In the genomic region with DNA sequence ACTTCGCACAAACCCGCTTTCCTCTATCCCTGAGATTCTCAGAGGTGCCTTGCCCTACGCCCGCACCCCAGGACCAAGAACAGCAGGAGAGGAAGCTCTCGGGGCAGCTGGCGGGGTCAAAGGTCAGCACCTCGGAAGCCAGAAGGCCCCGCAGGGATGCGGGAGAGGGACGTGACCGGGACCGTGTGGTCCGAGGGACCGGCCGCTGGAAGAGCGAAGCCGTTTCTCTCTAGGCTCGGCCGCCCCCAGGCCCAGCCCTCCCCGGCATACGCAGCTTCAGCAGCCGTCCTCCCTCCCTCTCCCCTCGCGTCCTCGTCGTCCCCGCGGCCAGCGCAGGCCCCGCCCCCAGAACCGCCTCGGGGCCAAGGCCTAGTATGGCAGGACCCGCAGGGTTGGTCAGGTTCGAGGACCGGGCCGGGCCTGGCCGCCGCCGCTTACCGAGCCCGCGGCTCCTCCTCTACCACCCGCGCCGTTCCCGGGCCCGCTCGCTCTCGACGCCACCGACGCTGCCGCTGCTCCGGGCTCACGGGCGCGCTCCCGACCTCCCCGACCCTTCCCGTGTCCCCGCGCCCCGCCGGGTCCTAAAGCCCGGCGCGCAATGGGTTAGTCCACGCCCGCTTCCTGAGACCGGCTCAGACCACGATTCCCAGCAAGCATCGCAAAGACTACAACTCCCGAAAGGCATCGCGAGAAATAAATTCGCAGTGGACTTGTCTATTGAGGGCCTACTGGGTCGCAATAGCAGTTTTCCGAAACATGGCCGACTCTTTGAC, we compare ENCODE assay signal across 1 cellular context.
TF ChIP-seq lines count a peak whose summit lies in the region.

A gene with protein sequence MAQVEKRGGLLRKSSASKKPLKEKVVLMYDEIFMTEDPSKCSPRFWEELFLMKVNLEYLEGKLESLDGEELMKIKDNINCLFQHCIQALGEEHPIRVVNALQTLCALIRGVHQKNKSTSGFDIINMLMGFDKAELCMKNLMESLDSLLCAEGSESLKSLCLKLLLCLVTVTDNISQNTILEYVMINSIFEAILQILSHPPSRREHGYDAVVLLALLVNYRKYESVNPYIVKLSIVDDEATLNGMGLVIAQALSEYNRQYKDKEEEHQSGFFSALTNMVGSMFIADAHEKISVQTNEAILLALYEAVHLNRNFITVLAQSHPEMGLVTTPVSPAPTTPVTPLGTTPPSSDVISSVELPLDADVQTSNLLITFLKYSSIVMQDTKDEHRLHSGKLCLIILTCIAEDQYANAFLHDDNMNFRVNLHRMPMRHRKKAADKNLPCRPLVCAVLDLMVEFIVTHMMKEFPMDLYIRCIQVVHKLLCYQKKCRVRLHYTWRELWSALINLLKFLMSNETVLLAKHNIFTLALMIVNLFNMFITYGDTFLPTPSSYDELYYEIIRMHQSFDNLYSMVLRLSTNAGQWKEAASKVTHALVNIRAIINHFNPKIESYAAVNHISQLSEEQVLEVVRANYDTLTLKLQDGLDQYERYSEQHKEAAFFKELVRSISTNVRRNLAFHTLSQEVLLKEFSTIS (minus strand): TSS at position 527 of the 773 bp plus-strand sequence. CDS start 16,059 bp downstream, outside the sequence.

TF ChIP-seq in HepG2, 621 proteins besides CTCF, POLR2A, EP300 and RAD21 (continued from another document and continues in another):
- TF ChIP-seq, protein P1, sequence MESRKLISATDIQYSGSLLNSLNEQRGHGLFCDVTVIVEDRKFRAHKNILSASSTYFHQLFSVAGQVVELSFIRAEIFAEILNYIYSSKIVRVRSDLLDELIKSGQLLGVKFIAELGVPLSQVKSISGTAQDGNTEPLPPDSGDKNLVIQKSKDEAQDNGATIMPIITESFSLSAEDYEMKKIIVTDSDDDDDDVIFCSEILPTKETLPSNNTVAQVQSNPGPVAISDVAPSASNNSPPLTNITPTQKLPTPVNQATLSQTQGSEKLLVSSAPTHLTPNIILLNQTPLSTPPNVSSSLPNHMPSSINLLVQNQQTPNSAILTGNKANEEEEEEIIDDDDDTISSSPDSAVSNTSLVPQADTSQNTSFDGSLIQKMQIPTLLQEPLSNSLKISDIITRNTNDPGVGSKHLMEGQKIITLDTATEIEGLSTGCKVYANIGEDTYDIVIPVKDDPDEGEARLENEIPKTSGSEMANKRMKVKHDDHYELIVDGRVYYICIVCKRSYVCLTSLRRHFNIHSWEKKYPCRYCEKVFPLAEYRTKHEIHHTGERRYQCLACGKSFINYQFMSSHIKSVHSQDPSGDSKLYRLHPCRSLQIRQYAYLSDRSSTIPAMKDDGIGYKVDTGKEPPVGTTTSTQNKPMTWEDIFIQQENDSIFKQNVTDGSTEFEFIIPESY (CRISPR knock-in tag; IDR thresholded peaks at IDR 0.05): peak; percentile 39; the same call in 1 of the 2 replicates
- TF ChIP-seq SKI (IDR thresholded peaks at IDR 0.05; ENCODE audit: partially characterized antibody): peak; percentile 58
- no peak; the same call in 1 of the 2 replicates for TF ChIP-seq TSC22D2 (CRISPR knock-in tag; IDR thresholded peaks at IDR 0.05; ENCODE audit: borderline replicate concordance)
- no peak for TF ChIP-seq ZNF296 (CRISPR knock-in tag; conservative IDR thresholded peaks at IDR 0.05)
- TF ChIP-seq, protein P2, sequence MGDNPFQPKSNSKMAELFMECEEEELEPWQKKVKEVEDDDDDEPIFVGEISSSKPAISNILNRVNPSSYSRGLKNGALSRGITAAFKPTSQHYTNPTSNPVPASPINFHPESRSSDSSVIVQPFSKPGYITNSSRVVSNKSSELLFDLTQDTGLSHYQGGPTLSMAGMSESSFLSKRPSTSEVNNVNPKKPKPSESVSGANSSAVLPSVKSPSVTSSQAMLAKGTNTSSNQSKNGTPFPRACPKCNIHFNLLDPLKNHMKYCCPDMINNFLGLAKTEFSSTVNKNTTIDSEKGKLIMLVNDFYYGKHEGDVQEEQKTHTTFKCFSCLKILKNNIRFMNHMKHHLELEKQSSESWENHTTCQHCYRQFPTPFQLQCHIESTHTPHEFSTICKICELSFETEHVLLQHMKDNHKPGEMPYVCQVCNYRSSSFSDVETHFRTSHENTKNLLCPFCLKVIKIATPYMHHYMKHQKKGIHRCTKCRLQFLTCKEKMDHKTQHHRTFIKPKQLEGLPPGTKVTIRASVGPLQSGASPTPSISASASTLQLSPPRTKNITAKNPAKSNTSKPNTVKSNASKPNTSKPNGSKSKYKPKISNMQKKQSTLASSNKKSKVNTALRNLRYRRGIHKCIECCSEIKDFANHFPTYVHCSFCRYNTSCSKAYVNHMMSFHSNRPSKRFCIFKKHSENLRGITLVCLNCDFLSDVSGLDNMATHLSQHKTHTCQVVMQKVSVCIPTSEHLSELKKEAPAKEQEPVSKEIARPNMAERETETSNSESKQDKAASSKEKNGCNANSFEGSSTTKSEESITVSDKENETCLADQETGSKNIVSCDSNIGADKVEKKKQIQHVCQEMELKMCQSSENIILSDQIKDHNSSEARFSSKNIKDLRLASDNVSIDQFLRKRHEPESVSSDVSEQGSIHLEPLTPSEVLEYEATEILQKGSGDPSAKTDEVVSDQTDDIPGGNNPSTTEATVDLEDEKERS (CRISPR knock-in tag; IDR thresholded peaks at IDR 0.05): 0 out of 2 replicates have a peak, but pooled peaks have one; percentile 42
- TF ChIP-seq ZNF552 (CRISPR knock-in tag; IDR thresholded peaks at IDR 0.05; ENCODE audit: borderline replicate concordance): 0 out of 2 replicates have a peak, but pooled peaks have one; percentile 69
- peak; percentile 82 for TF ChIP-seq MEIS2 (CRISPR knock-in tag; IDR thresholded peaks at IDR 0.05)
- no peak for TF ChIP-seq ZNF674 (CRISPR knock-in tag; IDR thresholded peaks at IDR 0.05; ENCODE audit: low read depth)
- 0 out of 2 replicates have a peak, but pooled peaks have one; percentile 64 for TF ChIP-seq ZMYM3 (CRISPR knock-in tag; IDR thresholded peaks at IDR 0.05)
- no peak; the same call in 1 of the 2 replicates for TF ChIP-seq SNAPC2 (CRISPR knock-in tag; IDR thresholded peaks at IDR 0.05)
- peak; percentile 45; the same call in 1 of the 2 replicates for TF ChIP-seq TGIF2 (CRISPR knock-in tag; IDR thresholded peaks at IDR 0.05)
- peak; percentile 70; the same call in 1 of the 2 replicates for TF ChIP-seq MAZ (IDR thresholded peaks at IDR 0.05; ENCODE audit: borderline replicate concordance, low read depth, low read length)
- TF ChIP-seq MAZ (CRISPR knock-in tag; IDR thresholded peaks at IDR 0.05; ENCODE audit: low read depth): peak; percentile 39; the same call in 1 of the 2 replicates
- TF ChIP-seq AGO1 (IDR thresholded peaks at IDR 0.05; ENCODE audit: low read depth, low read length, poor library complexity, severe bottlenecking): peak; percentile 41
- TF ChIP-seq, protein P3, sequence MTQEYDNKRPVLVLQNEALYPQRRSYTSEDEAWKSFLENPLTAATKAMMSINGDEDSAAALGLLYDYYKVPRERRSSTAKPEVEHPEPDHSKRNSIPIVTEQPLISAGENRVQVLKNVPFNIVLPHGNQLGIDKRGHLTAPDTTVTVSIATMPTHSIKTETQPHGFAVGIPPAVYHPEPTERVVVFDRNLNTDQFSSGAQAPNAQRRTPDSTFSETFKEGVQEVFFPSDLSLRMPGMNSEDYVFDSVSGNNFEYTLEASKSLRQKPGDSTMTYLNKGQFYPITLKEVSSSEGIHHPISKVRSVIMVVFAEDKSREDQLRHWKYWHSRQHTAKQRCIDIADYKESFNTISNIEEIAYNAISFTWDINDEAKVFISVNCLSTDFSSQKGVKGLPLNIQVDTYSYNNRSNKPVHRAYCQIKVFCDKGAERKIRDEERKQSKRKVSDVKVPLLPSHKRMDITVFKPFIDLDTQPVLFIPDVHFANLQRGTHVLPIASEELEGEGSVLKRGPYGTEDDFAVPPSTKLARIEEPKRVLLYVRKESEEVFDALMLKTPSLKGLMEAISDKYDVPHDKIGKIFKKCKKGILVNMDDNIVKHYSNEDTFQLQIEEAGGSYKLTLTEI (CRISPR knock-in tag; conservative IDR thresholded peaks at IDR 0.05): no peak
- peak; percentile 89; the same call in 1 of the 2 replicates for TF ChIP-seq NFKB2 (CRISPR knock-in tag; IDR thresholded peaks at IDR 0.05; ENCODE audit: borderline replicate concordance)
- TF ChIP-seq ZNF776 (CRISPR knock-in tag; IDR thresholded peaks at IDR 0.05): no peak
- peak; percentile 33; the same call in 1 of the 2 replicates for TF ChIP-seq HDAC2 (CRISPR knock-in tag; IDR thresholded peaks at IDR 0.05)
- no peak for TF ChIP-seq ZNF382 (CRISPR knock-in tag; IDR thresholded peaks at IDR 0.05; ENCODE audit: borderline replicate concordance)
- TF ChIP-seq POLR2AphosphoS2 (IDR thresholded peaks at IDR 0.05; ENCODE audit: low read depth, low read length): no peak
- no peak for TF ChIP-seq REXO4 (CRISPR knock-in tag; IDR thresholded peaks at IDR 0.05; ENCODE audit: borderline replicate concordance)
- TF ChIP-seq SOX6 (IDR thresholded peaks at IDR 0.05): no peak
- TF ChIP-seq SOX6 (CRISPR knock-in tag; IDR thresholded peaks at IDR 0.05): 0 out of 2 replicates have a peak, but pooled peaks have one; percentile 13
- peak; percentile 73 for TF ChIP-seq ZNF264 (CRISPR knock-in tag; IDR thresholded peaks at IDR 0.05)
- TF ChIP-seq, protein P4, sequence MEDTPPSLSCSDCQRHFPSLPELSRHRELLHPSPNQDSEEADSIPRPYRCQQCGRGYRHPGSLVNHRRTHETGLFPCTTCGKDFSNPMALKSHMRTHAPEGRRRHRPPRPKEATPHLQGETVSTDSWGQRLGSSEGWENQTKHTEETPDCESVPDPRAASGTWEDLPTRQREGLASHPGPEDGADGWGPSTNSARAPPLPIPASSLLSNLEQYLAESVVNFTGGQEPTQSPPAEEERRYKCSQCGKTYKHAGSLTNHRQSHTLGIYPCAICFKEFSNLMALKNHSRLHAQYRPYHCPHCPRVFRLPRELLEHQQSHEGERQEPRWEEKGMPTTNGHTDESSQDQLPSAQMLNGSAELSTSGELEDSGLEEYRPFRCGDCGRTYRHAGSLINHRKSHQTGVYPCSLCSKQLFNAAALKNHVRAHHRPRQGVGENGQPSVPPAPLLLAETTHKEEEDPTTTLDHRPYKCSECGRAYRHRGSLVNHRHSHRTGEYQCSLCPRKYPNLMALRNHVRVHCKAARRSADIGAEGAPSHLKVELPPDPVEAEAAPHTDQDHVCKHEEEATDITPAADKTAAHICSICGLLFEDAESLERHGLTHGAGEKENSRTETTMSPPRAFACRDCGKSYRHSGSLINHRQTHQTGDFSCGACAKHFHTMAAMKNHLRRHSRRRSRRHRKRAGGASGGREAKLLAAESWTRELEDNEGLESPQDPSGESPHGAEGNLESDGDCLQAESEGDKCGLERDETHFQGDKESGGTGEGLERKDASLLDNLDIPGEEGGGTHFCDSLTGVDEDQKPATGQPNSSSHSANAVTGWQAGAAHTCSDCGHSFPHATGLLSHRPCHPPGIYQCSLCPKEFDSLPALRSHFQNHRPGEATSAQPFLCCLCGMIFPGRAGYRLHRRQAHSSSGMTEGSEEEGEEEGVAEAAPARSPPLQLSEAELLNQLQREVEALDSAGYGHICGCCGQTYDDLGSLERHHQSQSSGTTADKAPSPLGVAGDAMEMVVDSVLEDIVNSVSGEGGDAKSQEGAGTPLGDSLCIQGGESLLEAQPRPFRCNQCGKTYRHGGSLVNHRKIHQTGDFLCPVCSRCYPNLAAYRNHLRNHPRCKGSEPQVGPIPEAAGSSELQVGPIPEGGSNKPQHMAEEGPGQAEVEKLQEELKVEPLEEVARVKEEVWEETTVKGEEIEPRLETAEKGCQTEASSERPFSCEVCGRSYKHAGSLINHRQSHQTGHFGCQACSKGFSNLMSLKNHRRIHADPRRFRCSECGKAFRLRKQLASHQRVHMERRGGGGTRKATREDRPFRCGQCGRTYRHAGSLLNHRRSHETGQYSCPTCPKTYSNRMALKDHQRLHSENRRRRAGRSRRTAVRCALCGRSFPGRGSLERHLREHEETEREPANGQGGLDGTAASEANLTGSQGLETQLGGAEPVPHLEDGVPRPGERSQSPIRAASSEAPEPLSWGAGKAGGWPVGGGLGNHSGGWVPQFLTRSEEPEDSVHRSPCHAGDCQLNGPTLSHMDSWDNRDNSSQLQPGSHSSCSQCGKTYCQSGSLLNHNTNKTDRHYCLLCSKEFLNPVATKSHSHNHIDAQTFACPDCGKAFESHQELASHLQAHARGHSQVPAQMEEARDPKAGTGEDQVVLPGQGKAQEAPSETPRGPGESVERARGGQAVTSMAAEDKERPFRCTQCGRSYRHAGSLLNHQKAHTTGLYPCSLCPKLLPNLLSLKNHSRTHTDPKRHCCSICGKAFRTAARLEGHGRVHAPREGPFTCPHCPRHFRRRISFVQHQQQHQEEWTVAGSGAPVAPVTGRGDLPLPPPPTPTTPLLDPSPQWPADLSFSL (CRISPR knock-in tag; IDR thresholded peaks at IDR 0.05): no peak
